24 cellular contexts compared by ENCODE assay signal in genomic region chr12:39364196-39364595, GRCh38.
A peak's percentile ranks its signal among the peaks of the same experiment; 100 is the strongest.
DNase-seq lines count a peak whose midpoint lies in the region; ATAC-seq and TF ChIP-seq lines count a peak whose summit lies in the region.
"Had no signal": no experiment of that assay in that cellular context is flagged by ENCODE, and none has a peak within 500 bp of the region (broad histone marks: within the 10 kb centered on the region; RNA-seq: fewer than 3 reads in every experiment).

No MANE protein-coding gene starts in this region.

- H3K4me1 ChIP-seq in mammary epithelial cell (ENCODE audit: insufficient read depth, low read length) (no peaks in the 10 kb centered on the region), breast epithelium (no peaks in the 10 kb centered on the region), foreskin keratinocyte (peaks cover 4% of the 10 kb centered on the region), trophoblast cell (ENCODE audit: control insufficient read depth in 1 of 2, insufficient read depth in 2 of 2, low read length in 2 of 2) (no peaks in the 10 kb centered on the region), testis (no peaks in the 10 kb centered on the region)
- H3K4me1 ChIP-seq: BLaER1 had no signal

- no peak overlapping the region for H3K14ac ChIP-seq in trophoblast cell (ENCODE audit: low read length)

- no peak overlapping the region for H4K12ac ChIP-seq in trophoblast cell (ENCODE audit: low read depth, low read length)

- no peak overlapping the region for H2AK5ac ChIP-seq in trophoblast cell (ENCODE audit: low read length)

- no peak overlapping the region for H3K4ac ChIP-seq in trophoblast cell (ENCODE audit: low read depth, low read length)

- dilution Hi-C loops in mammary epithelial cell (cut with HindIII; ENCODE audit: low sequenced_read_pairs): no loop called here

- ATAC-seq in foreskin keratinocyte (peak; percentile 20), omental fat pad (ENCODE audit: low FRiP score) (no peak)

- H3K27me3 ChIP-seq in mammary epithelial cell (ENCODE audit: insufficient read depth, low read length) (no peaks in the 10 kb centered on the region), breast epithelium (no peaks in the 10 kb centered on the region), foreskin keratinocyte (no peaks in the 10 kb centered on the region), trophoblast cell (ENCODE audit: insufficient read depth, low read length) (no peaks in the 10 kb centered on the region), testis (no peaks in the 10 kb centered on the region)
- H3K27me3 ChIP-seq: BE2C, BLaER1 had no signal

- H3K79me2 ChIP-seq in mammary epithelial cell (ENCODE audit: insufficient read depth, low read length) (no peaks in the 10 kb centered on the region), trophoblast cell (ENCODE audit: control insufficient read depth, insufficient read depth, low read length, poor library complexity) (no peaks in the 10 kb centered on the region)

- H3K79me1 ChIP-seq in trophoblast cell (ENCODE audit: low read length): no peaks in the 10 kb centered on the region

- WGBS in mammary epithelial cell (ENCODE audit: low coverage, missing lambda C conversion rate): 98% methylated on average over 2 of the region's 2 CpGs
- no CpG with 5 or more reads among the region's 2 CpGs for WGBS in trophoblast cell (ENCODE audit: extremely low coverage, insufficient coverage, insufficient read length)
- WGBS in testis, 2 donors: 76 to 86% methylated on average over 2 of the region's 2 CpGs

- TF ChIP-seq POLR2A in breast epithelium (IDR thresholded peaks at IDR 0.05) (no peak), testis (IDR thresholded peaks at IDR 0.05) (no peak)

- BruUV-seq in mammary epithelial cell (replicated peaks; lab: Mats Ljungman, UMichigan): no TSS peak

- H2BK12ac ChIP-seq in trophoblast cell (ENCODE audit: low read length): no peak overlapping the region

- intact Hi-C loops in mammary epithelial cell (cut with micrococcal nuclease): loop anchor here (2.0 kb wide), 1 partner anchor 139 kb away; no protein-coding TSS in a partner anchor
- intact Hi-C loops in breast epithelium (cut with DNase I; ENCODE audit: low total_unique reads): loop anchor here (10.0 kb wide), 1 partner anchor 489 kb away; no protein-coding TSS in a partner anchor
- intact Hi-C loops in testis (cut with DNase I; ENCODE audit: low total_unique reads): no loop called here

- no peak overlapping the region for H4K8ac ChIP-seq in trophoblast cell (ENCODE audit: low read depth, low read length)

- H4K91ac ChIP-seq in trophoblast cell (ENCODE audit: low read depth, low read length): no peak overlapping the region

- H2BK5ac ChIP-seq in trophoblast cell (ENCODE audit: low read depth, low read length, poor library complexity): no peak overlapping the region

- H2AFZ ChIP-seq in mammary epithelial cell (ENCODE audit: low read depth, low read length): no peak overlapping the region
- H2AFZ ChIP-seq in trophoblast cell (ENCODE audit: insufficient read depth, low read length, poor library complexity): no peak overlapping the region

- no peak overlapping the region for H3K4me3 ChIP-seq in mammary epithelial cell (replicated peaks in 1 of 3; ENCODE audit: insufficient read depth in 1 of 3, low read depth in 2 of 3, low read length in 3 of 3)
- no peak overlapping the region for H3K4me3 ChIP-seq in breast epithelium
- H3K4me3 ChIP-seq in epithelial cell of esophagus (ENCODE audit: low read length): no peak overlapping the region
- H3K4me3 ChIP-seq in trophoblast cell (ENCODE audit: low read depth, low read length): no peak overlapping the region
- H3K4me3 ChIP-seq in testis: no peak overlapping the region
- H3K4me3 ChIP-seq: BLaER1 had no signal

- H4K20me1 ChIP-seq in mammary epithelial cell (ENCODE audit: insufficient read depth, low read length): no peaks in the 10 kb centered on the region
- H4K20me1 ChIP-seq: BLaER1 had no signal

- H3K36me3 ChIP-seq in mammary epithelial cell (ENCODE audit: insufficient read depth, low read length) (peaks cover 7% of the 10 kb centered on the region), breast epithelium (no peaks in the 10 kb centered on the region), trophoblast cell (ENCODE audit: control insufficient read depth in 1 of 2, insufficient read depth in 2 of 2, low read length in 2 of 2) (no peaks in the 10 kb centered on the region), testis (ENCODE audit: low read depth, missing control alignments) (no peaks in the 10 kb centered on the region)
- H3K36me3 ChIP-seq: BLaER1 had no signal

- in situ Hi-C loops in mammary epithelial cell (cut with MboI; ENCODE audit: low sequenced_read_pairs in 2 of 2): no loop called here

- H3K9me3 ChIP-seq in mammary epithelial cell (replicated peaks; ENCODE audit: insufficient read depth, low read length) (no peaks in the 10 kb centered on the region), breast epithelium (no peaks in the 10 kb centered on the region), trophoblast cell (ENCODE audit: insufficient read depth, low read depth, low read length) (no peaks in the 10 kb centered on the region), testis (no peaks in the 10 kb centered on the region)
- H3K9me3 ChIP-seq: BE2C, BLaER1 had no signal

- H3K9ac ChIP-seq in mammary epithelial cell (ENCODE audit: insufficient read depth, low read length) (no peak overlapping the region), trophoblast cell (ENCODE audit: low read length) (no peak overlapping the region)
- H3K9ac ChIP-seq: BLaER1 had no signal

- no peak overlapping the region for H3K18ac ChIP-seq in trophoblast cell (ENCODE audit: low read length)

- H3K23ac ChIP-seq in trophoblast cell (ENCODE audit: low read length): no peak overlapping the region

- no peak overlapping the region for H2BK120ac ChIP-seq in trophoblast cell (ENCODE audit: insufficient read depth, low read length, poor library complexity)

- TF ChIP-seq CTCF in mammary epithelial cell (conservative IDR thresholded peaks at IDR 0.05 in 1 of 2, IDR thresholded peaks at IDR 0.05 in 1 of 2; ENCODE audit: extremely low read depth in 1 of 2, insufficient read depth in 1 of 2, low read depth in 1 of 2, low read length in 2 of 2) (no peak), breast epithelium (IDR thresholded peaks at IDR 0.05) (no peak), epithelial cell of esophagus (IDR thresholded peaks at IDR 0.05; ENCODE audit: insufficient read depth, low read depth, low read length, missing control alignments) (no peak), foreskin keratinocyte (conservative IDR thresholded peaks at IDR 0.05) (no peak), testis (IDR thresholded peaks at IDR 0.05) (no peak), omental fat pad (IDR thresholded peaks at IDR 0.05) (no peak)

- CTCF ChIA-PET in mammary epithelial cell (lab: Charles Lee; ENCODE audit: low non-redundant PET): no interaction called here

- H3K27ac ChIP-seq in mammary epithelial cell (ENCODE audit: insufficient read depth, low read depth, low read length): no peak overlapping the region
- no peak overlapping the region for H3K27ac ChIP-seq in breast epithelium
- H3K27ac ChIP-seq in foreskin keratinocyte: no peak overlapping the region
- H3K27ac ChIP-seq in trophoblast cell (ENCODE audit: low read depth, low read length): no peak overlapping the region
- no peak overlapping the region for H3K27ac ChIP-seq in testis
- H3K27ac ChIP-seq: BLaER1 had no signal

- H3K4me2 ChIP-seq in mammary epithelial cell (ENCODE audit: insufficient read depth, low read depth, low read length) (no peak overlapping the region), trophoblast cell (ENCODE audit: low read length) (no peak overlapping the region)
- H3K4me2 ChIP-seq: BLaER1 had no signal

- DNase-seq in mammary epithelial cell (peak; percentile 23), breast epithelium (ENCODE audit: low spot score in 2 of 2) (no peak), epithelial cell of esophagus (ENCODE audit: low read depth) (peak; percentile 56), foreskin keratinocyte (peak in 1 of 2 donors; percentile 58), trophoblast cell (peak; percentile 64 to 90), SKM-1 (lab: John Stamatoyannopoulos, UW; ENCODE audit: unreplicated experiment) (no peak), testis (no peak), omental fat pad (ENCODE audit: low spot score) (no peak)
- DNase-seq: 8988T; ACHN; BE2C; C1 segment of cervical spinal cord; CD4-positive, alpha-beta memory T cell; CD4-positive, CD25-positive, alpha-beta regulatory T cell; CD8-positive, alpha-beta memory T cell; COR-L47; DMS 273 treated with DMSO at 0.1 percent for 48 hours; DMS153; DMS53; DMS79; DND-41; EL; GF-D8 had no signal

Comparison
In these comparisons a context has a peak if more than half of its experiments do, and no peak if none do; other contexts are left out.
1. DNase-seq: peak in mammary epithelial cell (single experiment), epithelial cell of esophagus (single experiment) and trophoblast cell (2 of 2); none in breast epithelium (0 of 2), SKM-1 (single experiment), testis (single experiment) and omental fat pad (single experiment).